1 cellular context compared by ENCODE assay signal in the genomic region with DNA sequence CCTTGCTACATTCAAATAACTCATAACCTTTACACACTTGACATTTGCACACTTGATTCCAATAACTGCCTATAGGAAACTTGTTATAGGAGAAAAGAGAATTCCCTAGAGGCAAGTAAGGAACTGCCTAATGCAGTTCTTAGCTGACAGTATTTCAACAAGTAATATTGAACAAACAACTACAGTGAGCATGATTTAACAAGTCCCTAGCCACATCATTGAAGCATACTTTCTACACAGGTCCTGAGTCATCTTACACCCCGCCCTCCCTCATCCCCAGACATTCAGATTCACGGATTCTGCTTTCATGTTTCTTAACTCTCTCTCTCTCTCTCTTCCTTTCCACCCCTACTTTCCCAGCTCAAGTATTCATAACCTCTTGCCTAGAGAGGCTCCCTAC.
TF ChIP-seq lines count a peak whose summit lies in the region.

No MANE protein-coding gene starts in this region.

TF ChIP-seq in SK-N-SH treated with all-trans-retinoic acid at 6 μM for 48 hours, 23 proteins besides CTCF, POLR2A, EP300 and RAD21 (continued from another document):
- TF ChIP-seq, protein P1, sequence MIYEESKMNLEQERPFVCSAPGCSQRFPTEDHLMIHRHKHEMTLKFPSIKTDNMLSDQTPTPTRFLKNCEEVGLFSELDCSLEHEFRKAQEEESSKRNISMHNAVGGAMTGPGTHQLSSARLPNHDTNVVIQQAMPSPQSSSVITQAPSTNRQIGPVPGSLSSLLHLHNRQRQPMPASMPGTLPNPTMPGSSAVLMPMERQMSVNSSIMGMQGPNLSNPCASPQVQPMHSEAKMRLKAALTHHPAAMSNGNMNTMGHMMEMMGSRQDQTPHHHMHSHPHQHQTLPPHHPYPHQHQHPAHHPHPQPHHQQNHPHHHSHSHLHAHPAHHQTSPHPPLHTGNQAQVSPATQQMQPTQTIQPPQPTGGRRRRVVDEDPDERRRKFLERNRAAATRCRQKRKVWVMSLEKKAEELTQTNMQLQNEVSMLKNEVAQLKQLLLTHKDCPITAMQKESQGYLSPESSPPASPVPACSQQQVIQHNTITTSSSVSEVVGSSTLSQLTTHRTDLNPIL (CRISPR knock-in tag; IDR thresholded peaks at IDR 0.05; ENCODE audit: low read depth): no peak
- no peak for TF ChIP-seq ESRRG (CRISPR knock-in tag; IDR thresholded peaks at IDR 0.05)
- no peak for TF ChIP-seq GLIS3 (CRISPR knock-in tag; IDR thresholded peaks at IDR 0.05)
- no peak for TF ChIP-seq BACH2 (CRISPR knock-in tag; IDR thresholded peaks at IDR 0.05; ENCODE audit: borderline replicate concordance)
- no peak for TF ChIP-seq SNAI2 (CRISPR knock-in tag; IDR thresholded peaks at IDR 0.05)
- no peak for TF ChIP-seq ZNF70 (CRISPR knock-in tag; IDR thresholded peaks at IDR 0.05)
- no peak for TF ChIP-seq ZFP30 (CRISPR knock-in tag; IDR thresholded peaks at IDR 0.05)
- TF ChIP-seq TOX (CRISPR knock-in tag; IDR thresholded peaks at IDR 0.05; ENCODE audit: borderline replicate concordance): no peak
- TF ChIP-seq ZFP3 (CRISPR knock-in tag; IDR thresholded peaks at IDR 0.05): no peak
